Comparison of ENCODE assay signal across 12 cellular contexts in the genomic region with DNA sequence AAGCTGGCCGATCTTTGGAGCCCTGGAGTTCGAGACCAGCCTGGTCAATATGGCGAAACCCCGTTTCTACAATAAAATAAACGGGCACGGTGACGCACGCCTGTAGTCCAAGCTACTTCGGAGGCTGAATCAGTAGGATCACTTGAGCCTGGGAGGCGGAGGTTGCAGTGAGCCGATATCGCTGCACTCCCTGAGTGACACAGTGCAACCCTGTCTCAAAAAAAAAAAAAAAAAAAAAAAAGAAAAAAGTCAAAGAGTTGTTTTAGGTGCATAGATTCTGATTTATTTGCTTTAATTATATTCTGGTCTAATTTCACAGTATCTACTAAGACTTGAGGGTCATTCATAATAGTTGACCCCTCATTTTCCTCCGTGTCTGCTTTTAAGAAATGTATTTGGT. TPM values are rescaled to one million over a fixed set of nuclear protein-coding genes. Genes with fewer than 3 reads are reported as not detected.
DNase-seq lines count a peak whose midpoint lies in the region; ATAC-seq, FAIRE-seq and TF ChIP-seq lines count a peak whose summit lies in the region.
"Had no signal": no experiment of that assay in that cellular context is flagged by ENCODE, and none has a peak within 500 bp of the region (broad histone marks: within the 10 kb centered on the region; RNA-seq: fewer than 3 reads in every experiment).

No MANE protein-coding gene starts in this region.

- H3K27ac ChIP-seq in BLaER1 (no peak overlapping the region), DOHH2 (ENCODE audit: low read depth, low read length) (no peak overlapping the region), iPS-18a (ENCODE audit: low read length) (no peak overlapping the region), mesenchymal stem cell (ENCODE audit: low read length, poor library complexity, severe bottlenecking) (no peak overlapping the region)
- H3K27ac ChIP-seq: tibial artery had no signal

- H3K9me3 ChIP-seq in BLaER1 (no peaks in the 10 kb centered on the region), DOHH2 (ENCODE audit: control insufficient read depth, insufficient read depth, low read length) (no peaks in the 10 kb centered on the region), T-helper 17 cell (ENCODE audit: control insufficient read depth, low read length, poor library complexity, severe bottlenecking) (no peaks in the 10 kb centered on the region), iPS-18a (ENCODE audit: control insufficient read depth, low read depth, low read length) (no peaks in the 10 kb centered on the region), BE2C (no peaks in the 10 kb centered on the region), mesenchymal stem cell (ENCODE audit: control insufficient read depth, low read length) (no peaks in the 10 kb centered on the region)
- H3K9me3 ChIP-seq: tibial artery had no signal

- DNase-seq in T-helper 17 cell (no peak), BE2C (no peak), H54 (ENCODE audit: insufficient read length, low spot score) (no peak), mesenchymal stem cell (no peak), kidney glomerular epithelial cell (lab: John Stamatoyannopoulos, UW) (no peak)
- DNase-seq: NCI-H345, tibial artery had no signal

- TF ChIP-seq POLR2A in H54 (IDR thresholded peaks at IDR 0.05; ENCODE audit: low read depth, low read length) = no peak

- H3K4ac ChIP-seq in mesenchymal stem cell (ENCODE audit: low read depth in 1 of 2, low read length in 2 of 2) = no peak overlapping the region

- H3K4me1 ChIP-seq in BLaER1 (peaks cover 21% of the 10 kb centered on the region), DOHH2 (ENCODE audit: control insufficient read depth, low read length) (peaks cover 19% of the 10 kb centered on the region), iPS-18a (ENCODE audit: control insufficient read depth, low read depth, low read length) (peaks cover 10% of the 10 kb centered on the region), BE2C (no peaks in the 10 kb centered on the region; the same call in none of the 2 replicates), mesenchymal stem cell (ENCODE audit: control insufficient read depth, insufficient read depth, low read depth, low read length) (peaks cover 2% of the 10 kb centered on the region)

- H3K9ac ChIP-seq in BLaER1 (0 out of 2 replicates have a peak overlapping the region, but pooled peaks have one; percentile 10), iPS-18a (ENCODE audit: low read length) (no peak overlapping the region), mesenchymal stem cell (ENCODE audit: low read length) (no peak overlapping the region)

- no peaks in the 10 kb centered on the region for H3K27me3 Mint-ChIP-seq in T-helper 17 cell

- H2AK5ac ChIP-seq in mesenchymal stem cell (ENCODE audit: low read length, severe bottlenecking) = no peak overlapping the region

- H4K91ac ChIP-seq in mesenchymal stem cell (ENCODE audit: low read length) = no peak overlapping the region

- no peaks in the 10 kb centered on the region for H3K36me3 ChIP-seq in BLaER1
- H3K36me3 ChIP-seq in DOHH2 (ENCODE audit: control insufficient read depth, low read length) = no peaks in the 10 kb centered on the region
- no peaks in the 10 kb centered on the region for H3K36me3 ChIP-seq in iPS-18a (ENCODE audit: control insufficient read depth, low read depth, low read length)
- no peaks in the 10 kb centered on the region for H3K36me3 ChIP-seq in BE2C
- H3K36me3 ChIP-seq in mesenchymal stem cell (ENCODE audit: control insufficient read depth in 1 of 2, insufficient read depth in 2 of 2, low read depth in 1 of 2, low read length in 2 of 2) = no peaks in the 10 kb centered on the region
- H3K36me3 ChIP-seq: tibial artery had no signal

- H3K79me2 ChIP-seq in DOHH2 (ENCODE audit: control insufficient read depth, low read length) = peaks cover 39% of the 10 kb centered on the region

- 99% methylated on average over 10 of the region's 13 CpGs for WGBS in mesenchymal stem cell

- no peaks in the 10 kb centered on the region for H3K36me3 Mint-ChIP-seq in T-helper 17 cell (ENCODE audit: low read depth)

- no peak overlapping the region for H2BK12ac ChIP-seq in mesenchymal stem cell (ENCODE audit: low read length in 2 of 2)

- no peak overlapping the region for H3K4me3 ChIP-seq in BLaER1
- H3K4me3 ChIP-seq in DOHH2 (ENCODE audit: low read length) = peak overlapping the region; percentile 82; the same call in 1 of the 2 replicates
- peak overlapping the region; percentile 85 for H3K4me3 ChIP-seq in iPS-18a (ENCODE audit: low read length)
- H3K4me3 ChIP-seq in BE2C (ENCODE audit: low read depth, low read length) = no peak overlapping the region
- no peak overlapping the region for H3K4me3 ChIP-seq in mesenchymal stem cell (ENCODE audit: insufficient read depth in 1 of 2, low read depth in 1 of 2, low read length in 2 of 2)

- H3K18ac ChIP-seq in mesenchymal stem cell (ENCODE audit: low read depth in 1 of 2, low read length in 2 of 2) = no peak overlapping the region

- H3K23ac ChIP-seq in mesenchymal stem cell (ENCODE audit: low read length in 2 of 2) = no peak overlapping the region

- H4K20me1 ChIP-seq in BLaER1 = 0 out of 2 replicates have a peak, but pooled peaks cover 5% of the 10 kb centered on the region
- no peaks in the 10 kb centered on the region for H4K20me1 ChIP-seq in DOHH2 (ENCODE audit: control insufficient read depth, insufficient read depth, low read depth, low read length)

- peaks cover 6% of the 10 kb centered on the region for H3K79me1 ChIP-seq in mesenchymal stem cell (replicated peaks; ENCODE audit: low read length, poor library complexity, severe bottlenecking)

- H3K27me3 ChIP-seq in BLaER1 (no peaks in the 10 kb centered on the region), DOHH2 (ENCODE audit: control insufficient read depth, low read length) (no peaks in the 10 kb centered on the region), iPS-18a (ENCODE audit: control insufficient read depth, insufficient read depth, low read length) (no peaks in the 10 kb centered on the region), BE2C (no peaks in the 10 kb centered on the region), mesenchymal stem cell (ENCODE audit: control insufficient read depth in 1 of 2, insufficient read depth in 1 of 2, low read length in 2 of 2) (no peaks in the 10 kb centered on the region)
- H3K27me3 ChIP-seq: tibial artery had no signal

- H3F3A ChIP-seq in DOHH2 (ENCODE audit: control insufficient read depth, insufficient read depth) = no peaks in the 10 kb centered on the region

- no peak overlapping the region for H2BK15ac ChIP-seq in mesenchymal stem cell (ENCODE audit: low read depth, poor library complexity, severe bottlenecking)

- no peak overlapping the region for H3K4me3 Mint-ChIP-seq in T-helper 17 cell

- no peak overlapping the region for H2BK120ac ChIP-seq in mesenchymal stem cell (ENCODE audit: low read depth, low read length)

- H3K9me2 ChIP-seq in DOHH2 (replicated peaks; ENCODE audit: control insufficient read depth, low read length) = no peaks in the 10 kb centered on the region

- H3K14ac ChIP-seq in mesenchymal stem cell (ENCODE audit: low read length in 2 of 2) = no peak overlapping the region

- no peak overlapping the region for H2AFZ ChIP-seq in mesenchymal stem cell (ENCODE audit: low read depth, low read length)

- H4K8ac ChIP-seq in mesenchymal stem cell (ENCODE audit: low read length) = no peak overlapping the region

- H3K4me1 Mint-ChIP-seq in T-helper 17 cell = peaks cover 11% of the 10 kb centered on the region

- TF ChIP-seq CTCF in DOHH2 (IDR thresholded peaks at IDR 0.05; ENCODE audit: low read depth, low read length, poor library complexity, severe bottlenecking) = no peak
- no peak for TF ChIP-seq CTCF in BE2C (IDR thresholded peaks at IDR 0.05; ENCODE audit: low read depth, low read length)

- FAIRE-seq in H54 (lab: Jason Lieb, UNC) = no peak
- FAIRE-seq: keratinocyte had no signal

- peak overlapping the region; percentile 97 for H3K27ac Mint-ChIP-seq in T-helper 17 cell

- ATAC-seq in T-helper 17 cell = no peak

- H2BK5ac ChIP-seq in mesenchymal stem cell (ENCODE audit: low read depth, low read length, poor library complexity, severe bottlenecking) = no peak overlapping the region

- H3K4me2 ChIP-seq in BLaER1 (peak overlapping the region; percentile 88), DOHH2 (ENCODE audit: low read length) (peak overlapping the region; percentile 78), mesenchymal stem cell (ENCODE audit: low read length, poor library complexity, severe bottlenecking) (no peak overlapping the region)

RNA-seq across cellular contexts. Expression of a gene that starts 1.7 kb away (rescaled TPM):
- 10 to 100 TPM in 1 of 2 donors, 1 to 10 TPM in 1; 5.9 to 11.0 TPM for total RNA-seq in T-helper 17 cell
- 8.7 TPM for polyA plus RNA-seq in BE2C (2012; ENCODE audit: insufficient read depth, insufficient read length, low read depth)
- 12.3 TPM for polyA plus RNA-seq in mesenchymal stem cell (2013, experiment 1 of 2)
- polyA plus RNA-seq in mesenchymal stem cell (2013, experiment 2 of 2) = 12.1 TPM

RNA-seq across cellular contexts. Expression of a gene that starts 8.0 kb away (rescaled TPM):
- 1 to 10 TPM in 1 of 2 donors, under 1 TPM in 1; 0.65 to 7.4 TPM for total RNA-seq in T-helper 17 cell
- 21.0 TPM for polyA plus RNA-seq in BE2C (2012; ENCODE audit: insufficient read depth, insufficient read length, low read depth)
- polyA plus RNA-seq in mesenchymal stem cell (2013, experiment 1 of 2) = 51.3 TPM
- 55.4 TPM for polyA plus RNA-seq in mesenchymal stem cell (2013, experiment 2 of 2)

RNA-seq across cellular contexts. Expression of a gene that starts 46.7 kb away (rescaled TPM):
- not detected for total RNA-seq in T-helper 17 cell
- not detected for polyA plus RNA-seq in BE2C (2012; ENCODE audit: insufficient read depth, insufficient read length, low read depth)
- not detected for polyA plus RNA-seq in mesenchymal stem cell (2013, experiment 1 of 2)
- polyA plus RNA-seq in mesenchymal stem cell (2013, experiment 2 of 2) = not detected
- total RNA-seq: skeletal muscle tissue had no signal

Comparison
In these comparisons a context has a peak if more than half of its experiments do, and no peak if none do; other contexts are left out.
1. H3K4me3 ChIP-seq: peak in DOHH2 (single experiment) and iPS-18a (single experiment); none in BLaER1 (single experiment), BE2C (single experiment) and mesenchymal stem cell (0 of 2).